Comparison of ENCODE assay signal across 12 cellular contexts in genomic region chr1:168520052-168520751, GRCh38. TPM values are rescaled to one million over a fixed set of nuclear protein-coding genes. Genes with fewer than 3 reads are reported as not detected.
DNase-seq lines count a peak whose midpoint lies in the region; ATAC-seq and TF ChIP-seq lines count a peak whose summit lies in the region.
"Had no signal": no experiment of that assay in that cellular context is flagged by ENCODE, and none has a peak within 500 bp of the region (broad histone marks: within the 10 kb centered on the region; RNA-seq: fewer than 3 reads in every experiment).

No MANE protein-coding gene starts in this region.

- no peak overlapping the region for H4K5ac ChIP-seq in mesendoderm (ENCODE audit: low read length)

- no peaks in the 10 kb centered on the region for H3K27me3 Mint-ChIP-seq in CD4-positive, alpha-beta memory T cell
- H3K27me3 Mint-ChIP-seq in activated CD8-positive, alpha-beta T cell treated with anti-CD3 and anti-CD28 coated beads for 36 hours: no peaks in the 10 kb centered on the region

- H3K4me1 ChIP-seq in CD4-positive, alpha-beta memory T cell (ENCODE audit: insufficient read depth, low read length): peaks cover 63% of the 10 kb centered on the region
- H3K4me1 ChIP-seq in mesendoderm (ENCODE audit: control insufficient read depth, low read depth, low read length) (peaks cover 4% of the 10 kb centered on the region), mesenchymal stem cell (ENCODE audit: control insufficient read depth, insufficient read depth, low read depth, low read length) (no peaks in the 10 kb centered on the region)
- H3K4me1 ChIP-seq: body of pancreas had no signal

- H2AFZ ChIP-seq in mesenchymal stem cell (ENCODE audit: low read depth, low read length): no peak overlapping the region

- peak overlapping the region; percentile 98 for H2BK15ac ChIP-seq in mesendoderm (replicated peaks; ENCODE audit: low read depth)
- no peak overlapping the region for H2BK15ac ChIP-seq in mesenchymal stem cell (ENCODE audit: low read depth, poor library complexity, severe bottlenecking)

- H3K18ac ChIP-seq in mesendoderm (ENCODE audit: low read length) (no peak overlapping the region), mesenchymal stem cell (ENCODE audit: low read depth in 1 of 2, low read length in 2 of 2) (no peak overlapping the region)

- no peak overlapping the region for H3K4me2 ChIP-seq in mesendoderm (ENCODE audit: low read length)
- no peak overlapping the region for H3K4me2 ChIP-seq in mesenchymal stem cell (ENCODE audit: low read length, poor library complexity, severe bottlenecking)
- H3K4me2 ChIP-seq: BLaER1 treated with 17β-estradiol and CSF1 and Interleukin-3, amounts not matched to agents 10 nM and 100 nM had no signal

- intact Hi-C loops in CD4-positive, alpha-beta memory T cell (cut with micrococcal nuclease): no loop called here
- intact Hi-C loops in activated CD8-positive, alpha-beta T cell treated with anti-CD3 and anti-CD28 coated beads for 36 hours (cut with micrococcal nuclease): loop anchor here (2.0 kb wide), 1 partner anchor 19 kb away; no protein-coding TSS in a partner anchor

- H2BK120ac ChIP-seq in mesendoderm (ENCODE audit: low read depth, low read length) (no peak overlapping the region), mesenchymal stem cell (ENCODE audit: low read depth, low read length) (no peak overlapping the region)

- H3K14ac ChIP-seq in mesenchymal stem cell (ENCODE audit: low read length in 2 of 2): no peak overlapping the region

- POLR2A ChIA-PET in CD4-positive, alpha-beta memory T cell (lab: Charles Lee; ENCODE audit: partially characterized antibody): interaction anchor here (0.6 to 3.1 kb wide), 5 partner anchors 11 to 177 kb away, joined by 3 to 40 read pairs (median 3); no protein-coding TSS in a partner anchor
- POLR2A ChIA-PET in activated CD8-positive, alpha-beta T cell treated with anti-CD3 and anti-CD28 coated beads for 36 hours (lab: Charles Lee): interaction anchor here (0.7 to 1.1 kb wide), 6 partner anchors 11 to 579 kb away, joined by 3 to 4 read pairs (median 3); no protein-coding TSS in a partner anchor

- H3K4me1 Mint-ChIP-seq in CD4-positive, alpha-beta memory T cell: peaks cover 42 to 63% (median 56%) of the 10 kb centered on the region in 4 donors
- peaks cover 62% of the 10 kb centered on the region for H3K4me1 Mint-ChIP-seq in activated CD8-positive, alpha-beta T cell treated with anti-CD3 and anti-CD28 coated beads for 36 hours (ENCODE audit: low read depth)

- WGBS in mesendoderm (ENCODE audit: extremely low coverage, insufficient coverage, low lambda C conversion rate): no CpG with 5 or more reads among the region's 6 CpGs
- 100% methylated on average over 1 of the region's 6 CpGs for WGBS in mesenchymal stem cell

- H3K36me3 ChIP-seq in CD4-positive, alpha-beta memory T cell (ENCODE audit: insufficient read depth, low read length): no peaks in the 10 kb centered on the region
- H3K36me3 ChIP-seq in H7 (replicated peaks; ENCODE audit: control insufficient read depth, insufficient read depth, low read length) (no peaks in the 10 kb centered on the region), mesendoderm (ENCODE audit: control insufficient read depth, insufficient read depth, low read length) (no peaks in the 10 kb centered on the region), mesenchymal stem cell (ENCODE audit: control insufficient read depth in 1 of 2, insufficient read depth in 2 of 2, low read depth in 1 of 2, low read length in 2 of 2) (no peaks in the 10 kb centered on the region)
- H3K36me3 ChIP-seq: BLaER1 treated with 17β-estradiol and CSF1 and Interleukin-3, amounts not matched to agents 10 nM and 100 nM; gastroesophageal sphincter had no signal

- H3K27ac Mint-ChIP-seq in CD4-positive, alpha-beta memory T cell: peak overlapping the region; percentile 76 to 95 (median 86)
- peak overlapping the region; percentile 94 for H3K27ac Mint-ChIP-seq in activated CD8-positive, alpha-beta T cell treated with anti-CD3 and anti-CD28 coated beads for 36 hours

- peak in 3 of 5 donors; percentile 14 to 43 (median 32) for DNase-seq in CD4-positive, alpha-beta memory T cell
- DNase-seq in H7 (peak; percentile 33), mesendoderm (peak; percentile 57), mesenchymal stem cell (no peak), NCI-H2107 treated with DMSO at 0.1 percent for 48 hours (lab: John Stamatoyannopoulos, UW; ENCODE audit: unreplicated experiment) (no peak), hippocampal formation (lab: John Stamatoyannopoulos, UW) (no peak)
- DNase-seq in activated CD8-positive, alpha-beta T cell treated with anti-CD3 and anti-CD28 coated beads for 36 hours: peak; percentile 86
- DNase-seq: body of pancreas, NCI-H446 treated with DMSO at 0.1 percent for 48 hours had no signal

- H3K79me2 ChIP-seq in mesendoderm (ENCODE audit: control insufficient read depth, insufficient read depth, low read length): no peaks in the 10 kb centered on the region

- no peak overlapping the region for H3K4ac ChIP-seq in mesendoderm (ENCODE audit: low read depth, low read length)
- H3K4ac ChIP-seq in mesenchymal stem cell (ENCODE audit: low read depth in 1 of 2, low read length in 2 of 2): no peak overlapping the region

- no peaks in the 10 kb centered on the region for H3K9me3 ChIP-seq in CD4-positive, alpha-beta memory T cell (ENCODE audit: control insufficient read depth in 1 of 2, low read length in 2 of 2)
- H3K9me3 ChIP-seq in mesenchymal stem cell (ENCODE audit: control insufficient read depth, low read length): no peaks in the 10 kb centered on the region
- H3K9me3 ChIP-seq: body of pancreas, gastroesophageal sphincter had no signal

- CTCF ChIA-PET in CD4-positive, alpha-beta memory T cell (lab: Charles Lee; ENCODE audit: partially characterized antibody): interaction anchor here (1.2 to 1.4 kb wide), 3 partner anchors 11 to 81 kb away, joined by 3 to 5 read pairs (median 4); no protein-coding TSS in a partner anchor
- CTCF ChIA-PET in activated CD8-positive, alpha-beta T cell treated with anti-CD3 and anti-CD28 coated beads for 36 hours (lab: Charles Lee): interaction anchor here (1.0 to 1.6 kb wide), 3 partner anchors 9 to 49 kb away, joined by 3 to 9 read pairs (median 3); no protein-coding TSS in a partner anchor

- peaks cover 2 to 8% of the 10 kb centered on the region in 2 donors for H3K36me3 Mint-ChIP-seq in CD4-positive, alpha-beta memory T cell
- peaks cover 16% of the 10 kb centered on the region for H3K36me3 Mint-ChIP-seq in activated CD8-positive, alpha-beta T cell treated with anti-CD3 and anti-CD28 coated beads for 36 hours (ENCODE audit: low read depth)

- TF ChIP-seq CTCF in activated CD8-positive, alpha-beta T cell treated with anti-CD3 and anti-CD28 coated beads for 36 hours (IDR thresholded peaks at IDR 0.05): no peak

- H3K9ac ChIP-seq in mesendoderm (ENCODE audit: low read length): no peak overlapping the region
- no peak overlapping the region for H3K9ac ChIP-seq in mesenchymal stem cell (ENCODE audit: low read length)
- H3K9ac ChIP-seq: BLaER1 treated with 17β-estradiol and CSF1 and Interleukin-3, amounts not matched to agents 10 nM and 100 nM had no signal

- H3K27ac ChIP-seq in CD4-positive, alpha-beta memory T cell (ENCODE audit: low read depth, low read length): peak overlapping the region; percentile 20
- H3K27ac ChIP-seq in mesendoderm (ENCODE audit: low read depth, low read length): no peak overlapping the region
- H3K27ac ChIP-seq in mesenchymal stem cell (ENCODE audit: low read length, poor library complexity, severe bottlenecking): no peak overlapping the region
- H3K27ac ChIP-seq: BLaER1 treated with 17β-estradiol and CSF1 and Interleukin-3, amounts not matched to agents 10 nM and 100 nM; body of pancreas; gastroesophageal sphincter had no signal

- H2BK5ac ChIP-seq in mesendoderm (ENCODE audit: low read length) (no peak overlapping the region), mesenchymal stem cell (ENCODE audit: low read depth, low read length, poor library complexity, severe bottlenecking) (no peak overlapping the region)

- no peaks in the 10 kb centered on the region for H3K79me1 ChIP-seq in mesendoderm (ENCODE audit: low read length)
- no peaks in the 10 kb centered on the region for H3K79me1 ChIP-seq in mesenchymal stem cell (replicated peaks; ENCODE audit: low read length, poor library complexity, severe bottlenecking)

- peak; percentile 96 for ATAC-seq in activated CD8-positive, alpha-beta T cell treated with anti-CD3 and anti-CD28 coated beads for 36 hours
- ATAC-seq in HG02973 (IDR thresholded peaks at IDR 0.05; ENCODE audit: unreplicated experiment): no peak
- ATAC-seq: body of pancreas, gastroesophageal sphincter had no signal

- H4K8ac ChIP-seq in mesendoderm (ENCODE audit: low read depth, low read length) (no peak overlapping the region), mesenchymal stem cell (ENCODE audit: low read length) (no peak overlapping the region)

- H2BK12ac ChIP-seq in mesenchymal stem cell (ENCODE audit: low read length in 2 of 2): no peak overlapping the region

- no peak overlapping the region for H3K56ac ChIP-seq in mesendoderm (ENCODE audit: low read length)

- H3K4me3 Mint-ChIP-seq in CD4-positive, alpha-beta memory T cell: peak overlapping the region; percentile 11 to 78 (median 66)
- peak overlapping the region; percentile 72 for H3K4me3 Mint-ChIP-seq in activated CD8-positive, alpha-beta T cell treated with anti-CD3 and anti-CD28 coated beads for 36 hours

- H2AK5ac ChIP-seq in mesendoderm (ENCODE audit: low read length): no peak overlapping the region
- no peak overlapping the region for H2AK5ac ChIP-seq in mesenchymal stem cell (ENCODE audit: low read length, severe bottlenecking)

- no peak overlapping the region for H3K4me3 ChIP-seq in CD4-positive, alpha-beta memory T cell (ENCODE audit: low read length in 2 of 2)
- H3K4me3 ChIP-seq in H7 (ENCODE audit: insufficient read depth, low read depth, low read length) (no peak overlapping the region), mesendoderm (ENCODE audit: low read length) (no peak overlapping the region), mesenchymal stem cell (ENCODE audit: insufficient read depth in 1 of 2, low read depth in 1 of 2, low read length in 2 of 2) (no peak overlapping the region)
- H3K4me3 ChIP-seq: BLaER1 treated with 17β-estradiol and CSF1 and Interleukin-3, amounts not matched to agents 10 nM and 100 nM; body of pancreas; gastroesophageal sphincter had no signal

- H3K27me3 ChIP-seq in CD4-positive, alpha-beta memory T cell (ENCODE audit: insufficient read depth, low read length): no peaks in the 10 kb centered on the region
- no peaks in the 10 kb centered on the region for H3K27me3 ChIP-seq in H7 (ENCODE audit: control insufficient read depth, insufficient read depth, low read length)
- no peaks in the 10 kb centered on the region for H3K27me3 ChIP-seq in mesendoderm (ENCODE audit: insufficient read depth, low read length, poor library complexity)
- H3K27me3 ChIP-seq in mesenchymal stem cell (ENCODE audit: control insufficient read depth in 1 of 2, insufficient read depth in 1 of 2, low read length in 2 of 2): no peaks in the 10 kb centered on the region
- H3K27me3 ChIP-seq: BLaER1 treated with 17β-estradiol and CSF1 and Interleukin-3, amounts not matched to agents 10 nM and 100 nM; body of pancreas; gastroesophageal sphincter had no signal

- H3K23ac ChIP-seq in mesendoderm (ENCODE audit: low read length) (no peak overlapping the region), mesenchymal stem cell (ENCODE audit: low read length in 2 of 2) (no peak overlapping the region)

- H3K9me3 Mint-ChIP-seq in CD4-positive, alpha-beta memory T cell: peaks cover 0 to 8% (median 5%) of the 10 kb centered on the region in 8 donors
- peaks cover 17% of the 10 kb centered on the region for H3K9me3 Mint-ChIP-seq in activated CD8-positive, alpha-beta T cell treated with anti-CD3 and anti-CD28 coated beads for 36 hours

- H4K91ac ChIP-seq in mesenchymal stem cell (ENCODE audit: low read length): no peak overlapping the region

RNA-seq across cellular contexts. Expression of gene XCL2, which starts 23.6 kb away (rescaled TPM):
- not detected for total RNA-seq in CD4-positive, alpha-beta memory T cell
- 1 to 10 TPM; 1.4 to 2.8 TPM for polyA plus RNA-seq in CD4-positive, alpha-beta memory T cell
- total RNA-seq in H7 (2014; rRNA removed; shearing (Covaris generic)): not detected in 2 replicates
- 100 to 1,000 TPM; 188 to 191 TPM for total RNA-seq in activated CD8-positive, alpha-beta T cell treated with anti-CD3 and anti-CD28 coated beads for 36 hours
- not detected for polyA plus RNA-seq in mesendoderm (2013, experiment 1 of 2)
- not detected for polyA plus RNA-seq in mesendoderm (2013, experiment 2 of 2)
- polyA plus RNA-seq in mesenchymal stem cell (2013, experiment 1 of 2): not detected
- polyA plus RNA-seq in mesenchymal stem cell (2013, experiment 2 of 2): not detected
- total RNA-seq: body of pancreas had no signal

RNA-seq across cellular contexts. Expression of gene XCL1, which starts 56.2 kb away (rescaled TPM):
- under 1 TPM; 0.55 to 0.64 TPM for total RNA-seq in CD4-positive, alpha-beta memory T cell
- polyA plus RNA-seq in CD4-positive, alpha-beta memory T cell: 1 to 10 TPM in 1 of 2 donors, under 1 TPM in 1; 0.19 to 1.1 TPM
- total RNA-seq in H7 (2014; rRNA removed; shearing (Covaris generic)): 0.52 and 1.4 TPM in 2 replicates
- total RNA-seq in activated CD8-positive, alpha-beta T cell treated with anti-CD3 and anti-CD28 coated beads for 36 hours: 100 to 1,000 TPM; 106 to 114 TPM
- polyA plus RNA-seq in mesendoderm (2013, experiment 1 of 2): 0.13 TPM
- polyA plus RNA-seq in mesendoderm (2013, experiment 2 of 2): 0.17 TPM
- polyA plus RNA-seq in mesenchymal stem cell (2013, experiment 1 of 2): not detected
- polyA plus RNA-seq in mesenchymal stem cell (2013, experiment 2 of 2): not detected
- total RNA-seq: body of pancreas had no signal

Comparison
In these comparisons a context has a peak if more than half of its experiments do, and no peak if none do; other contexts are left out.
1. DNase-seq: peak in CD4-positive, alpha-beta memory T cell (3 of 5), H7 (single experiment), activated CD8-positive, alpha-beta T cell treated with anti-CD3 and anti-CD28 coated beads for 36 hours (single experiment) and mesendoderm (single experiment); none in mesenchymal stem cell (single experiment), NCI-H2107 treated with DMSO at 0.1 percent for 48 hours (single experiment) and hippocampal formation (0 of 2).
2. RNA of gene XCL2, which starts 23.6 kb away (total RNA-seq): 188 to 191 TPM in activated CD8-positive, alpha-beta T cell treated with anti-CD3 and anti-CD28 coated beads for 36 hours; not detected in CD4-positive, alpha-beta memory T cell and not detected in H7; every median in the first group is over 100 times any median in the second.
3. RNA of gene XCL1, which starts 56.2 kb away (total RNA-seq): 106 to 114 TPM in activated CD8-positive, alpha-beta T cell treated with anti-CD3 and anti-CD28 coated beads for 36 hours; 0.52 to 1.4 TPM in H7 and 0.55 to 0.64 TPM in CD4-positive, alpha-beta memory T cell; every median in the first group is over 10 times any median in the second.